39 cellular contexts compared by ENCODE assay signal in genomic region chr19:57067440-57067839, GRCh38. TPM values are rescaled to one million over a fixed set of nuclear protein-coding genes. Genes with fewer than 3 reads are reported as not detected.
"Had no signal": no experiment of that assay in that cellular context is flagged by ENCODE, and none has a peak within 500 bp of the region (broad histone marks: within the 10 kb centered on the region; RNA-seq: fewer than 3 reads in every experiment).

No MANE protein-coding gene starts in this region.

- H3K9ac ChIP-seq: KMS-11 had no signal

- DNase-seq: Karpas-422, Kasumi-1, MG63, MM.1S, MV-4-11, NCI-H1048, NCI-H1092, NCI-H1092 treated with DMSO at 0.1 percent for 48 hours, NCI-H1105, NCI-H1105 treated with DMSO at 0.1 percent for 48 hours, NCI-H1417, NCI-H1417 treated with DMSO at 0.1 percent for 48 hours, NCI-H1436, NCI-H1436 treated with DMSO at 0.1 percent for 48 hours, NCI-H146, NCI-H1694, NCI-H1694 treated with DMSO at 0.1 percent for 48 hours, NCI-H187, NCI-H187 treated with DMSO at 0.1 percent for 48 hours, NCI-H1930, NCI-H2029, NCI-H2029 treated with DMSO at 0.1 percent for 48 hours, NCI-H2081, NCI-H2081 treated with DMSO at 0.1 percent for 48 hours, NCI-H2107, NCI-H2171, NCI-H2171 treated with DMSO at 0.1 percent for 48 hours, NCI-H2227 treated with DMSO at 0.1 percent for 48 hours, NCI-H226, NCI-H345, NCI-H446, NCI-H446 treated with DMSO at 0.1 percent for 48 hours, NCI-H510A, NCI-H510A treated with DMSO at 0.1 percent for 48 hours had no signal

- H3K27me3 ChIP-seq: MG63 had no signal

- H3K4me3 ChIP-seq: MG63 had no signal

- H3K36me3 ChIP-seq: MG63 had no signal

- H3K27ac ChIP-seq: KMS-11 had no signal

- H3K4me2 ChIP-seq: KMS-11 had no signal

RNA-seq across cellular contexts. Expression of gene USP29, which starts 52.3 kb away (rescaled TPM):
- total RNA-seq: LHCN-M2, M059J, MCF 10A, NCI-H460 had no signal
